In the genomic region with DNA sequence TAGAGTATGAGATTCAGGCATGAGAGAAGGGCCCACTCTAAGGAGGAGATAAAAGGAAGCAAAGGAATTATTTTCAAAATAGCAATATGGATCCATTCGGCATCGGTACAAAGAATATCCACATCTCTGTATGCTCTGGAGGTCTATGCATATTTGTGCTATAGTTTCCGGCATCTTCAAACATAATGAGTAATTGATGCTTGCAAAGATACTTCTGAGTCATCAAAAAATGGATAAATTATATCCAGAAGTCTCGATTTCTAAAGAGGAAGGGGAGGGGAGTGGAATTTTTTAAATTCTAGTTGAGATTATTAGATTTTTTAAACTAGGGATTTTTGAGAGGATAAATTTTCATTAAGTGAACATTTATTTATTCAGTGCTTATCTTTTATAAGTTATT, we compare ENCODE assay signal across 8 cellular contexts.
"Had no signal": no experiment of that assay in that cellular context is flagged by ENCODE, and none has a peak within 500 bp of the region (broad histone marks: within the 10 kb centered on the region; RNA-seq: fewer than 3 reads in every experiment).

No MANE protein-coding gene starts in this region.

- H3K27ac Mint-ChIP-seq: HFFc6 had no signal

- ATAC-seq: HCT116 had no signal

- H3K27ac ChIP-seq: GM23248, HL-60 had no signal

- H3K9me3 ChIP-seq: HAP-1 had no signal

- H2AFZ ChIP-seq: GM23248 had no signal

- H3K4me3 Mint-ChIP-seq: HFFc6 had no signal

- H3K4me3 ChIP-seq: GM23248, HAP-1 had no signal

- H3K36me3 ChIP-seq: HAP-1 had no signal

- DNase-seq: GM23248, GOT3, H7, HFFc6, IMR-90 had no signal

- H3K4me1 ChIP-seq: HAP-1 had no signal

- H3K9ac ChIP-seq: GM23248 had no signal
